In genomic region chr22:49869855-49870712, GRCh38 we compare ENCODE assay signal across 1 cellular context.
TF ChIP-seq lines count a peak whose summit lies in the region.

No MANE protein-coding gene starts in this region.

TF ChIP-seq in K562, 482 proteins besides CTCF, POLR2A, EP300 and RAD21:
- TF ChIP-seq ZNF224 (CRISPR knock-in tag; IDR thresholded peaks at IDR 0.05) (no peak), ZNF146 (CRISPR knock-in tag; IDR thresholded peaks at IDR 0.05; ENCODE audit: unreplicated experiment) (peak; percentile 95), BCOR (IDR thresholded peaks at IDR 0.05) (peak; percentile 56), KDM1A (IDR thresholded peaks at IDR 0.05) (peak; percentile 16 to 34; a peak in 2 of 4 replicates)
